ENCODE assay signal across 7 cellular contexts in genomic region chr15:29405564-29405963, GRCh38.
"Had no signal": no experiment of that assay in that cellular context is flagged by ENCODE, and none has a peak within 500 bp of the region (broad histone marks: within the 10 kb centered on the region; RNA-seq: fewer than 3 reads in every experiment).

No MANE protein-coding gene starts in this region.

- DNase-seq: GM23248, GOT3, H7, HFFc6, IMR-90 had no signal

- H3K27ac Mint-ChIP-seq: HFFc6 had no signal

- H2AFZ ChIP-seq: GM23248 had no signal

- H3K36me3 ChIP-seq: HAP-1 had no signal

- H3K27ac ChIP-seq: GM23248 had no signal

- ATAC-seq: HCT116 had no signal

- H3K9me3 ChIP-seq: HAP-1 had no signal

- H3K4me3 Mint-ChIP-seq: HFFc6 had no signal

- H3K9ac ChIP-seq: GM23248 had no signal

- H3K4me3 ChIP-seq: GM23248, HAP-1 had no signal

- H3K4me1 ChIP-seq: HAP-1 had no signal
